ENCODE assay signal across 1 cellular context in genomic region chr11:86209806-86210657, GRCh38.
TF ChIP-seq lines count a peak whose summit lies in the region.

No MANE protein-coding gene starts in this region.

TF ChIP-seq in K562, 482 proteins besides CTCF, POLR2A, EP300 and RAD21:
- TF ChIP-seq ZBTB43 (CRISPR knock-in tag; IDR thresholded peaks at IDR 0.05) (no peak), ETV6 (IDR thresholded peaks at IDR 0.05; ENCODE audit: borderline replicate concordance in 1 of 2, low read depth in 2 of 2, low read length in 1 of 2) (no peak), ETV6 (CRISPR knock-in tag; IDR thresholded peaks at IDR 0.05; ENCODE audit: borderline replicate concordance) (no peak)
